ENCODE assay signal across 10 cellular contexts in genomic region chr17:78174870-78175642, GRCh38. TPM values are rescaled to one million over a fixed set of nuclear protein-coding genes. Genes with fewer than 3 reads are reported as not detected.
DNase-seq lines count a peak whose midpoint lies in the region; ATAC-seq, FAIRE-seq and TF ChIP-seq lines count a peak whose summit lies in the region.
"Had no signal": no experiment of that assay in that cellular context is flagged by ENCODE, and none has a peak within 500 bp of the region (broad histone marks: within the 10 kb centered on the region; RNA-seq: fewer than 3 reads in every experiment).

No MANE protein-coding gene starts in this region.

- no peak overlapping the region for H4K5ac ChIP-seq in mesendoderm (ENCODE audit: low read length)

- H3K4me3 ChIP-seq in GM12878, result no peak overlapping the region
- H3K4me3 ChIP-seq in mesendoderm (ENCODE audit: low read length), result no peak overlapping the region

- peaks cover 37% of the 10 kb centered on the region for H3K79me2 ChIP-seq in GM12878 (ENCODE audit: control insufficient read depth, insufficient read depth, low read length)
- H3K79me2 ChIP-seq in mesendoderm (ENCODE audit: control insufficient read depth, insufficient read depth, low read length), result no peaks in the 10 kb centered on the region

- POLR2A ChIA-PET in GM12878 (lab: Charles Lee), result interaction anchor here (0.6 to 8.7 kb wide), 11 partner anchors 9 to 48 kb away, joined by 3 to 85 read pairs (median 5); partner anchors contain the start of genes AFMID, TK1, TMC6 and TMC8

- peak overlapping the region; percentile 31 for H3K27ac Mint-ChIP-seq in stimulated activated naive CD8-positive, alpha-beta T cell treated with anti-CD3 and anti-CD28 coated beads, Interleukin-15, Interleukin-2, amounts not matched to agents 100 ng/mL and 50 ng/mL, for 24 hours
- H3K27ac Mint-ChIP-seq: natural killer cell had no signal

- SMC1A ChIA-PET in GM12878 (lab: Charles Lee; ENCODE audit: uncharacterized antibody, unreplicated experiment), result interaction anchor here (0.7 to 7.4 kb wide), 16 partner anchors 9 to 156 kb away, joined by 3 to 51 read pairs (median 6); no protein-coding TSS in a partner anchor

- no peak overlapping the region for H3K56ac ChIP-seq in mesendoderm (ENCODE audit: low read length)

- H2BK5ac ChIP-seq in mesendoderm (ENCODE audit: low read length), result no peak overlapping the region

- H2AFZ ChIP-seq in GM12878 (ENCODE audit: control insufficient read depth, low read depth, low read length), result no peak overlapping the region

- peaks cover 60% of the 10 kb centered on the region for H3K36me3 Mint-ChIP-seq in stimulated activated naive CD8-positive, alpha-beta T cell treated with anti-CD3 and anti-CD28 coated beads, Interleukin-15, Interleukin-2, amounts not matched to agents 100 ng/mL and 50 ng/mL, for 24 hours (ENCODE audit: low read depth)
- H3K36me3 Mint-ChIP-seq: natural killer cell had no signal

- H3K4me2 ChIP-seq in GM12878 (ENCODE audit: control insufficient read depth, insufficient read depth), result peak overlapping the region; percentile 96; the same call in 1 of the 2 replicates
- no peak overlapping the region for H3K4me2 ChIP-seq in mesendoderm (ENCODE audit: low read length)

- in situ Hi-C loops in GM12878 (cut with MboI), result loop anchor here (5.0 to 25.0 kb wide), 2 partner anchors 63 to 1913 kb away; partner anchors contain the start of gene UBALD2

- H3K9ac ChIP-seq in GM12878 (ENCODE audit: control insufficient read depth, insufficient read depth, low read length) (no peak overlapping the region), mesendoderm (ENCODE audit: low read length) (no peak overlapping the region)

- no peaks in the 10 kb centered on the region for H3K27me3 ChIP-seq in GM12878 (replicated peaks in 1 of 2; ENCODE audit: control insufficient read depth in 2 of 2, insufficient read depth in 2 of 2, low read length in 1 of 2)
- H3K27me3 ChIP-seq in mesendoderm (ENCODE audit: insufficient read depth, low read length, poor library complexity), result no peaks in the 10 kb centered on the region

- H3K36me3 ChIP-seq in GM12878 (ENCODE audit: control insufficient read depth in 2 of 2, insufficient read depth in 2 of 2, low read length in 1 of 2) (peaks cover 8 to 33% of the 10 kb centered on the region in 2 experiments; a peak in 3 of 4 replicates), mesendoderm (ENCODE audit: control insufficient read depth, insufficient read depth, low read length) (peaks cover 19% of the 10 kb centered on the region)

- no peak for TF ChIP-seq RAD21 in GM12878 (IDR thresholded peaks at IDR 0.05; ENCODE audit: insufficient read depth, low read depth, low read length)

- H3K23ac ChIP-seq in mesendoderm (ENCODE audit: low read length), result no peak overlapping the region

- ATAC-seq in stimulated activated naive CD8-positive, alpha-beta T cell treated with anti-CD3 and anti-CD28 coated beads, Interleukin-15, Interleukin-2, amounts not matched to agents 100 U/mL and 50 U/mL, for 24 hours, result no peak
- ATAC-seq in GM12878, result no peak
- no peak for ATAC-seq in GM21528 (IDR thresholded peaks at IDR 0.05; ENCODE audit: low FRiP score, unreplicated experiment)
- ATAC-seq: natural killer cell had no signal

- no peak overlapping the region for H2BK120ac ChIP-seq in mesendoderm (ENCODE audit: low read depth, low read length)

- intact Hi-C loops in GM12878 (cut with micrococcal nuclease; ENCODE audit: unreplicated experiment), result no loop called here

- H3K18ac ChIP-seq in mesendoderm (ENCODE audit: low read length), result no peak overlapping the region

- CTCF ChIA-PET in GM12878 (lab: Yijun Ruan, JAX), result interaction anchor here (0.7 to 9.0 kb wide), 22 partner anchors 8 to 157 kb away, joined by 3 to 132 read pairs (median 12); partner anchors contain the start of genes AFMID, BIRC5, TK1 and TMC6

- DNase-seq in stimulated activated naive CD8-positive, alpha-beta T cell treated with anti-CD3 and anti-CD28 coated beads, Interleukin-15, Interleukin-2, amounts not matched to agents 100 U/mL and 50 U/mL, for 24 hours, result no peak
- DNase-seq in GM12878 (ENCODE audit: low read depth, low spot score), result no peak
- DNase-seq in mesendoderm, result peak; percentile 58
- no peak for DNase-seq in activated CD4-positive, CD25-positive, alpha-beta regulatory T cell (lab: John Stamatoyannopoulos, UW)
- DNase-seq in inferior parietal cortex (ENCODE audit: extremely low spot score), result no peak
- no peak for DNase-seq in activated T-cell treated with anti-CD3 and anti-CD28 coated beads, Interleukin-2, amount 50 U/mL, for 1 hour
- DNase-seq: natural killer cell had no signal

- H2BK15ac ChIP-seq in mesendoderm (replicated peaks; ENCODE audit: low read depth), result no peak overlapping the region

- H3K4me1 ChIP-seq in GM12878 (ENCODE audit: control insufficient read depth, insufficient read depth, low read length), result peaks cover 62% of the 10 kb centered on the region
- H3K4me1 ChIP-seq in mesendoderm (ENCODE audit: control insufficient read depth, low read depth, low read length), result peaks cover 2% of the 10 kb centered on the region

- FAIRE-seq in GM12878 (lab: Jason Lieb, UNC), result no peak
- FAIRE-seq: astrocyte had no signal

- no peaks in the 10 kb centered on the region for H3K9me3 ChIP-seq in GM12878 (replicated peaks; ENCODE audit: control insufficient read depth, insufficient read depth, low read length)

- no peaks in the 10 kb centered on the region; the same call in 1 of the 2 replicates for H4K20me1 ChIP-seq in GM12878 (ENCODE audit: control insufficient read depth, insufficient read depth)

- no peaks in the 10 kb centered on the region for H3K79me1 ChIP-seq in mesendoderm (ENCODE audit: low read length)

- H3K4me3 Mint-ChIP-seq in stimulated activated naive CD8-positive, alpha-beta T cell treated with anti-CD3 and anti-CD28 coated beads, Interleukin-15, Interleukin-2, amounts not matched to agents 100 ng/mL and 50 ng/mL, for 24 hours, result no peak overlapping the region
- H3K4me3 Mint-ChIP-seq: natural killer cell had no signal

- H3K4ac ChIP-seq in mesendoderm (ENCODE audit: low read depth, low read length), result no peak overlapping the region

- TF ChIP-seq EP300 in GM12878 (IDR thresholded peaks at IDR 0.05; ENCODE audit: borderline replicate concordance in 1 of 2, control insufficient read depth in 1 of 2, low read depth in 2 of 2, low read length in 2 of 2), result no peak

- TF ChIP-seq CTCF in GM12878 (IDR thresholded peaks at IDR 0.05 in 2 of 3, conservative IDR thresholded peaks at IDR 0.05 in 1 of 3; ENCODE audit: control insufficient read depth in 2 of 3, extremely low read depth in 1 of 3, insufficient read depth in 1 of 3, low read depth in 3 of 3, low read length in 3 of 3), result peak in 2 of 3 experiments; percentile 26 to 30; a peak in 4 of 6 replicates

- H4K8ac ChIP-seq in mesendoderm (ENCODE audit: low read depth, low read length), result no peak overlapping the region

- RAD21 ChIA-PET in GM12878 (lab: Charles Lee; ENCODE audit: unreplicated experiment), result interaction anchor here (1.0 to 8.6 kb wide), 15 partner anchors 11 to 155 kb away, joined by 3 to 83 read pairs (median 7); partner anchors contain the start of genes AFMID, TK1 and TMC8

- no peaks in the 10 kb centered on the region for H3K9me3 Mint-ChIP-seq in stimulated activated naive CD8-positive, alpha-beta T cell treated with anti-CD3 and anti-CD28 coated beads, Interleukin-15, Interleukin-2, amounts not matched to agents 100 ng/mL and 50 ng/mL, for 24 hours
- H3K9me3 Mint-ChIP-seq: natural killer cell had no signal

- H3K27ac ChIP-seq in GM12878 (ENCODE audit: control insufficient read depth, insufficient read depth), result peak overlapping the region; percentile 86
- H3K27ac ChIP-seq in mesendoderm (ENCODE audit: low read depth, low read length), result no peak overlapping the region

- peak; percentile 69 for TF ChIP-seq POLR2A in GM12878 (IDR thresholded peaks at IDR 0.05; ENCODE audit: low read depth, low read length)

- no peaks in the 10 kb centered on the region for H3K27me3 Mint-ChIP-seq in stimulated activated naive CD8-positive, alpha-beta T cell treated with anti-CD3 and anti-CD28 coated beads, Interleukin-15, Interleukin-2, amounts not matched to agents 100 ng/mL and 50 ng/mL, for 24 hours

- H3K4me1 Mint-ChIP-seq in stimulated activated naive CD8-positive, alpha-beta T cell treated with anti-CD3 and anti-CD28 coated beads, Interleukin-15, Interleukin-2, amounts not matched to agents 100 ng/mL and 50 ng/mL, for 24 hours (ENCODE audit: low read depth), result peaks cover 67% of the 10 kb centered on the region

- WGBS in GM12878 (ENCODE audit: insufficient coverage, insufficient replicate concordance, low lambda C conversion rate, missing lambda C conversion rate), result 85% methylated on average over 28 of the region's 28 CpGs
- WGBS in mesendoderm (ENCODE audit: extremely low coverage, insufficient coverage, low lambda C conversion rate), result no CpG with 5 or more reads among the region's 28 CpGs

- H2AK5ac ChIP-seq in mesendoderm (ENCODE audit: low read length), result no peak overlapping the region

- no TSS peak for BruUV-seq in GM12878 (replicated peaks; lab: Mats Ljungman, UMichigan)

RNA-seq across cellular contexts. Expression of gene SYNGR2, which starts 6.7 kb away (rescaled TPM):
- total RNA-seq in GM12878 (2013; cell fraction: nucleolus; rRNA removed), result 161 and 167 TPM in 2 replicates
- total RNA-seq in GM12878 (2014; rRNA removed) (189 and 212 TPM in 2 replicates), GM12878 (2014; rRNA removed; fragmentation: Illumina TruSeq; extraction: Trizol) (112 and 126 TPM in 2 replicates), GM12878 (2021) (291 and 310 TPM in 2 replicates)
- polyA plus RNA-seq in GM12878 (2011; ENCODE audit: low read depth), result 105 TPM
- polyA plus RNA-seq in GM12878 (2011; rRNA removed) (134 and 329 TPM in 2 replicates), GM12878 (2014; fragmentation: Illumina TruSeq; extraction: Trizol) (69.3 and 212 TPM in 2 replicates), GM12878 (2014; fragmentation: Nextera tagmentation; extraction: Ambion mirVana) (10 to 100 TPM in 1 of 2 experiments, 1 to 10 TPM in 1; 4.4 to 28.8 TPM), GM12878 (2014; rRNA removed) (310 and 312 TPM in 2 replicates), GM12878 (2016; fragmentation: Nextera tagmentation; extraction: Ambion mirVana) (100 to 1,000 TPM; 491 to 529 TPM)
- polyA plus RNA-seq in GM12878 (2011; cell fraction: cytosol; rRNA removed), result 630 and 860 TPM in 2 replicates
- polyA plus RNA-seq in GM12878 (2011; cell fraction: nucleus; rRNA removed), result 304 and 332 TPM in 2 replicates
- polyA plus RNA-seq in GM12878 (2012), result 386 and 393 TPM in 2 replicates
- 329 and 477 TPM in 2 replicates for polyA minus RNA-seq in GM12878 (2011; rRNA and poly(A)+ RNA removed)
- polyA minus RNA-seq in GM12878 (2011; cell fraction: cytosol; rRNA and poly(A)+ RNA removed), result 131 and 150 TPM in 2 replicates
- 60.8 and 82.3 TPM in 2 replicates for polyA minus RNA-seq in GM12878 (2011; cell fraction: nucleus; rRNA and poly(A)+ RNA removed)
- polyA plus RNA-seq in mesendoderm (2013, experiment 1 of 2), result 23.3 TPM
- 23.1 TPM for polyA plus RNA-seq in mesendoderm (2013, experiment 2 of 2)

RNA-seq across cellular contexts. Expression of gene TK1, which starts 11.8 kb away (rescaled TPM):
- 11.3 and 13.8 TPM in 2 replicates for total RNA-seq in GM12878 (2013; cell fraction: nucleolus; rRNA removed)
- total RNA-seq in GM12878 (2014; rRNA removed) (93.2 and 102 TPM in 2 replicates), GM12878 (2014; rRNA removed; fragmentation: Illumina TruSeq; extraction: Trizol) (49.9 and 53.4 TPM in 2 replicates), GM12878 (2021) (89.7 and 96.3 TPM in 2 replicates)
- 34.9 TPM for polyA plus RNA-seq in GM12878 (2011; ENCODE audit: low read depth)
- polyA plus RNA-seq in GM12878 (2011; rRNA removed) (32.6 and 62.7 TPM in 2 replicates), GM12878 (2014; fragmentation: Illumina TruSeq; extraction: Trizol) (27.4 and 55.2 TPM in 2 replicates), GM12878 (2014; fragmentation: Nextera tagmentation; extraction: Ambion mirVana) (10 to 100 TPM in 1 of 2 experiments, 1 to 10 TPM in 1; 4.6 to 13.0 TPM), GM12878 (2014; rRNA removed) (127 and 128 TPM in 2 replicates), GM12878 (2016; fragmentation: Nextera tagmentation; extraction: Ambion mirVana) (100 to 1,000 TPM; 168 to 175 TPM)
- polyA plus RNA-seq in GM12878 (2011; cell fraction: cytosol; rRNA removed), result 161 and 278 TPM in 2 replicates
- polyA plus RNA-seq in GM12878 (2011; cell fraction: nucleus; rRNA removed), result 136 and 156 TPM in 2 replicates
- 62.9 and 70.7 TPM in 2 replicates for polyA plus RNA-seq in GM12878 (2012)
- 92.8 and 202 TPM in 2 replicates for polyA minus RNA-seq in GM12878 (2011; rRNA and poly(A)+ RNA removed)
- polyA minus RNA-seq in GM12878 (2011; cell fraction: cytosol; rRNA and poly(A)+ RNA removed), result 47.4 and 52.8 TPM in 2 replicates
- 23.5 and 34.4 TPM in 2 replicates for polyA minus RNA-seq in GM12878 (2011; cell fraction: nucleus; rRNA and poly(A)+ RNA removed)
- polyA plus RNA-seq in mesendoderm (2013, experiment 1 of 2), result 73.3 TPM
- 72.5 TPM for polyA plus RNA-seq in mesendoderm (2013, experiment 2 of 2)

RNA-seq across cellular contexts. Expression of gene AFMID, which starts 12.1 kb away (rescaled TPM):
- 58.4 and 68.9 TPM in 2 replicates for total RNA-seq in GM12878 (2013; cell fraction: nucleolus; rRNA removed)
- total RNA-seq in GM12878 (2014; rRNA removed) (60.7 and 79.9 TPM in 2 replicates), GM12878 (2014; rRNA removed; fragmentation: Illumina TruSeq; extraction: Trizol) (51.9 and 54.3 TPM in 2 replicates), GM12878 (2021) (45.8 and 47.0 TPM in 2 replicates)
- 95.9 TPM for polyA plus RNA-seq in GM12878 (2011; ENCODE audit: low read depth)
- polyA plus RNA-seq in GM12878 (2011; rRNA removed) (46.3 and 58.9 TPM in 2 replicates), GM12878 (2014; fragmentation: Illumina TruSeq; extraction: Trizol) (70.8 and 77.9 TPM in 2 replicates), GM12878 (2014; fragmentation: Nextera tagmentation; extraction: Ambion mirVana) (10 to 100 TPM; 50.3 to 98.8 TPM), GM12878 (2014; rRNA removed) (51.2 and 68.7 TPM in 2 replicates), GM12878 (2016; fragmentation: Nextera tagmentation; extraction: Ambion mirVana) (10 to 100 TPM; 36.1 to 41.3 TPM)
- 72.4 and 108 TPM in 2 replicates for polyA plus RNA-seq in GM12878 (2011; cell fraction: cytosol; rRNA removed)
- 100 and 117 TPM in 2 replicates for polyA plus RNA-seq in GM12878 (2011; cell fraction: nucleus; rRNA removed)
- polyA plus RNA-seq in GM12878 (2012), result 54.5 and 55.0 TPM in 2 replicates
- 66.9 and 116 TPM in 2 replicates for polyA minus RNA-seq in GM12878 (2011; rRNA and poly(A)+ RNA removed)
- polyA minus RNA-seq in GM12878 (2011; cell fraction: cytosol; rRNA and poly(A)+ RNA removed), result 25.5 and 26.8 TPM in 2 replicates
- polyA minus RNA-seq in GM12878 (2011; cell fraction: nucleus; rRNA and poly(A)+ RNA removed), result 18.5 and 31.9 TPM in 2 replicates
- polyA plus RNA-seq in mesendoderm (2013, experiment 1 of 2), result 32.8 TPM
- polyA plus RNA-seq in mesendoderm (2013, experiment 2 of 2), result 31.2 TPM

RNA-seq across cellular contexts. Expression of gene C17orf99, which starts 28.9 kb away (rescaled TPM):
- total RNA-seq in GM12878 (2013; cell fraction: nucleolus; rRNA removed), result 3.6 and 5.5 TPM in 2 replicates
- total RNA-seq in GM12878 (2014; rRNA removed) (2.1 and 5.9 TPM in 2 replicates), GM12878 (2014; rRNA removed; fragmentation: Illumina TruSeq; extraction: Trizol) (1.6 and 1.9 TPM in 2 replicates), GM12878 (2021) (3.1 and 4.4 TPM in 2 replicates)
- 1.5 TPM for polyA plus RNA-seq in GM12878 (2011; ENCODE audit: low read depth)
- polyA plus RNA-seq in GM12878 (2011; rRNA removed) (2.2 and 3.5 TPM in 2 replicates), GM12878 (2014; fragmentation: Illumina TruSeq; extraction: Trizol) (0.22 and 1.4 TPM in 2 replicates), GM12878 (2014; fragmentation: Nextera tagmentation; extraction: Ambion mirVana) (under 1 TPM; 0.20 to 0.48 TPM), GM12878 (2014; rRNA removed) (4.8 and 5.6 TPM in 2 replicates), GM12878 (2016; fragmentation: Nextera tagmentation; extraction: Ambion mirVana) (1 to 10 TPM; 3.0 to 4.5 TPM)
- 4.1 and 4.5 TPM in 2 replicates for polyA plus RNA-seq in GM12878 (2011; cell fraction: cytosol; rRNA removed)
- polyA plus RNA-seq in GM12878 (2011; cell fraction: nucleus; rRNA removed), result 5.0 and 11.8 TPM in 2 replicates
- polyA plus RNA-seq in GM12878 (2012), result 3.6 and 6.7 TPM in 2 replicates
- 2.9 and 5.1 TPM in 2 replicates for polyA minus RNA-seq in GM12878 (2011; rRNA and poly(A)+ RNA removed)
- polyA minus RNA-seq in GM12878 (2011; cell fraction: cytosol; rRNA and poly(A)+ RNA removed), result 2.7 TPM in 1 of 2 replicates, not detected in the other
- polyA minus RNA-seq in GM12878 (2011; cell fraction: nucleus; rRNA and poly(A)+ RNA removed), result 0.36 and 4.7 TPM in 2 replicates
- polyA plus RNA-seq in mesendoderm (2013, experiment 1 of 2), result not detected
- not detected for polyA plus RNA-seq in mesendoderm (2013, experiment 2 of 2)
- total RNA-seq: astrocyte, natural killer cell had no signal

RNA-seq across cellular contexts. Expression of gene BIRC5, which starts 39.0 kb away (rescaled TPM):
- 25.6 and 33.4 TPM in 2 replicates for total RNA-seq in GM12878 (2013; cell fraction: nucleolus; rRNA removed)
- 104 and 105 TPM in 2 replicates for total RNA-seq in GM12878 (2014; rRNA removed)
- 64.3 and 74.8 TPM in 2 replicates for total RNA-seq in GM12878 (2014; rRNA removed; fragmentation: Illumina TruSeq; extraction: Trizol)
- total RNA-seq in GM12878 (2021), result 73.8 and 76.9 TPM in 2 replicates
- polyA plus RNA-seq in GM12878 (2011; ENCODE audit: low read depth), result 23.5 TPM
- 41.0 and 49.0 TPM in 2 replicates for polyA plus RNA-seq in GM12878 (2011; rRNA removed)
- polyA plus RNA-seq in GM12878 (2011; cell fraction: cytosol; rRNA removed), result 49.0 and 62.8 TPM in 2 replicates
- polyA plus RNA-seq in GM12878 (2011; cell fraction: nucleus; rRNA removed), result 34.8 and 41.5 TPM in 2 replicates
- polyA plus RNA-seq in GM12878 (2012), result 38.2 and 42.6 TPM in 2 replicates
- 31.4 and 51.7 TPM in 2 replicates for polyA plus RNA-seq in GM12878 (2014; fragmentation: Illumina TruSeq; extraction: Trizol)
- 10 to 100 TPM; 89.2 to 92.4 TPM for polyA plus RNA-seq in GM12878 (2014; fragmentation: Nextera tagmentation; extraction: Ambion mirVana)
- 115 and 119 TPM in 2 replicates for polyA plus RNA-seq in GM12878 (2014; rRNA removed)
- polyA plus RNA-seq in GM12878 (2016; fragmentation: Nextera tagmentation; extraction: Ambion mirVana), result 100 to 1,000 TPM; 163 to 175 TPM
- 43.5 and 58.7 TPM in 2 replicates for polyA minus RNA-seq in GM12878 (2011; rRNA and poly(A)+ RNA removed)
- polyA minus RNA-seq in GM12878 (2011; cell fraction: cytosol; rRNA and poly(A)+ RNA removed), result 15.9 and 16.1 TPM in 2 replicates
- 15.5 and 29.3 TPM in 2 replicates for polyA minus RNA-seq in GM12878 (2011; cell fraction: nucleus; rRNA and poly(A)+ RNA removed)
- polyA plus RNA-seq in mesendoderm (2013, experiment 1 of 2), result 69.7 TPM
- 68.0 TPM for polyA plus RNA-seq in mesendoderm (2013, experiment 2 of 2)
